ENCODE assay signal across 8 cellular contexts in the genomic region with DNA sequence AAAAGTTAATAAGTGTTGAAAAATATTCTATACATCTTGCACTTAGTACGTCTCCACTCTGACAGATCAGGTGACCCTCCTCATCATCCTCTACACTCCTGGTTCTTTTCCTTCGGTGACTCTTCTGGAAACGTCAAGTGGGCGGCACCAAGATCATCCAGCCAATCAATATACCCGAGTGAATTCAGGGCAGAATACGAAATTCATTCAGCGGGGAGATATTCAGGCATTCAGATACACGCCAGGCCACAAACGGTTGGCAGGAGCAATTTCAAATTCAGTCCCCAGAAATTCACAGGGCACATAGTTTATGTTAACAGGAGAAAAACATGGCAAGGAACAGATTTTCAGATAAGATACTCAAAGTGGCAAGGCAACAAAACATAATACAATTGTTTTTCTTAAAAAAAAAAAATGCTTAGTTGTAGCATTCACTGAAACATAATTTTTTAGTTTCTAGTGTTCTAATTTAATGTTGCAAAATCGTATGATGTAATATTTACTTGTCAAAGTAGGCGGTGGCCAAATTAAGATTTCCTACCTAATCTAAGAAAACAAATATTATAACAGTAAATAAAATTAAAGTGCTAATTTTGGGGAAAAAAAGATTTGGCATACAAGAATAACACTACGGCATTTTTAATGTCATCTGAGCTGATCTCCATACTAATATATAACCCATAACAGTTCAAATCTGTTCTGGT. TPM values are rescaled to one million over a fixed set of nuclear protein-coding genes. Genes with fewer than 3 reads are reported as not detected.
A peak's percentile ranks its signal among the peaks of the same experiment; 100 is the strongest.
DNase-seq lines count a peak whose midpoint lies in the region; ATAC-seq and TF ChIP-seq lines count a peak whose summit lies in the region.

No MANE protein-coding gene starts in this region.

- peaks cover 61% of the 10 kb centered on the region for H3K36me3 Mint-ChIP-seq in GM23338 (ENCODE audit: low read depth)
- H3K36me3 Mint-ChIP-seq in activated naive CD4-positive, alpha-beta T cell treated with anti-CD3 and anti-CD28 coated beads, Interleukin-2, amount 50 U/mL, for 24 hours: peaks cover 40% of the 10 kb centered on the region

- intact Hi-C loops in right cardiac atrium (cut with DNase I): loop anchor here in 1 of 4 donors (5.0 kb wide), 1 partner anchor 48 kb away; a partner anchor contains a TSS

- H3K4me2 ChIP-seq in GM23338 (no peak overlapping the region), skeletal muscle satellite cell (ENCODE audit: low read length) (peak overlapping the region; percentile 84)

- H3K4me3 Mint-ChIP-seq in GM23338: no peak overlapping the region
- H3K4me3 Mint-ChIP-seq in activated naive CD4-positive, alpha-beta T cell treated with anti-CD3 and anti-CD28 coated beads, Interleukin-2, amount 50 U/mL, for 24 hours: peak overlapping the region; percentile 99

- H3K9me3 Mint-ChIP-seq in GM23338: no peaks in the 10 kb centered on the region
- no peaks in the 10 kb centered on the region for H3K9me3 Mint-ChIP-seq in activated naive CD4-positive, alpha-beta T cell treated with anti-CD3 and anti-CD28 coated beads, Interleukin-2, amount 50 U/mL, for 24 hours

- 17% methylated on average over 12 of the region's 12 CpGs for WGBS in right cardiac atrium

- H3K4me1 ChIP-seq in GM23338 (ENCODE audit: insufficient read depth): peaks cover 18% of the 10 kb centered on the region
- H3K4me1 ChIP-seq in right cardiac atrium (ENCODE audit: control insufficient read depth, insufficient read depth, low read length): peaks cover 3% of the 10 kb centered on the region
- H3K4me1 ChIP-seq in skeletal muscle satellite cell (ENCODE audit: control insufficient read depth, insufficient read depth, low read length): peaks cover 27% of the 10 kb centered on the region

- no peak overlapping the region for H3K4me3 ChIP-seq in GM23338
- peak overlapping the region; percentile 31 for H3K4me3 ChIP-seq in right cardiac atrium (ENCODE audit: low read length)
- peak overlapping the region; percentile 84 for H3K4me3 ChIP-seq in skeletal muscle satellite cell (ENCODE audit: low read length)

- peak overlapping the region; percentile 54 for H3K27ac Mint-ChIP-seq in GM23338
- H3K27ac Mint-ChIP-seq in activated naive CD4-positive, alpha-beta T cell treated with anti-CD3 and anti-CD28 coated beads, Interleukin-2, amount 50 U/mL, for 24 hours: peak overlapping the region; percentile 94

- peaks cover 7% of the 10 kb centered on the region; the same call in 1 of the 2 replicates for H3F3A ChIP-seq in GM23338 (replicated peaks; ENCODE audit: low read depth)

- no peak overlapping the region for H3K27ac ChIP-seq in GM23338 (ENCODE audit: low read depth)
- H3K27ac ChIP-seq in right cardiac atrium (ENCODE audit: low read length): no peak overlapping the region

- H3K36me3 ChIP-seq in GM23338 (ENCODE audit: insufficient read depth): peaks cover 53% of the 10 kb centered on the region
- H3K36me3 ChIP-seq in skeletal muscle satellite cell (ENCODE audit: insufficient read depth, low read length): peaks cover 62% of the 10 kb centered on the region

- peaks cover 67% of the 10 kb centered on the region for H3K79me2 ChIP-seq in GM23338 (replicated peaks; ENCODE audit: insufficient read depth)

- no peaks in the 10 kb centered on the region for H3K9me2 ChIP-seq in GM23338 (ENCODE audit: insufficient read depth)

- ATAC-seq in GM23338 (no peak), right cardiac atrium (no peak), HG02588 (IDR thresholded peaks at IDR 0.05; ENCODE audit: unreplicated experiment) (no peak), HG03135 (IDR thresholded peaks at IDR 0.05; ENCODE audit: unreplicated experiment) (no peak)

- H3K9ac ChIP-seq in skeletal muscle satellite cell (ENCODE audit: low read depth, low read length): peak overlapping the region; percentile 99

- DNase-seq in GM23338 (ENCODE audit: low spot score): peak; percentile 8
- DNase-seq in right cardiac atrium: no peak
- DNase-seq in RKO (ENCODE audit: low spot score): no peak
- no peak for DNase-seq in AML-193 (lab: John Stamatoyannopoulos, UW)

- H3K27me3 ChIP-seq in GM23338 (ENCODE audit: insufficient read depth) (no peaks in the 10 kb centered on the region), right cardiac atrium (ENCODE audit: control insufficient read depth, insufficient read depth) (no peaks in the 10 kb centered on the region), skeletal muscle satellite cell (ENCODE audit: control insufficient read depth, insufficient read depth, low read length) (no peaks in the 10 kb centered on the region)

- peaks cover 17% of the 10 kb centered on the region for H3K4me1 Mint-ChIP-seq in GM23338
- peaks cover 62% of the 10 kb centered on the region for H3K4me1 Mint-ChIP-seq in activated naive CD4-positive, alpha-beta T cell treated with anti-CD3 and anti-CD28 coated beads, Interleukin-2, amount 50 U/mL, for 24 hours

- H2AFZ ChIP-seq in GM23338: no peak overlapping the region

- H3K27me3 Mint-ChIP-seq in GM23338 (ENCODE audit: insufficient read depth, low read depth, poor library complexity): peaks cover 7% of the 10 kb centered on the region
- H3K27me3 Mint-ChIP-seq in activated naive CD4-positive, alpha-beta T cell treated with anti-CD3 and anti-CD28 coated beads, Interleukin-2, amount 50 U/mL, for 24 hours: no peaks in the 10 kb centered on the region

- H3K9me3 ChIP-seq in right cardiac atrium (ENCODE audit: control insufficient read depth, low read length) (no peaks in the 10 kb centered on the region), skeletal muscle satellite cell (replicated peaks; ENCODE audit: low read length) (no peaks in the 10 kb centered on the region)

- peaks cover 18% of the 10 kb centered on the region for H4K20me1 ChIP-seq in GM23338 (replicated peaks; ENCODE audit: insufficient read depth)

- no peak for TF ChIP-seq CTCF in GM23338 (conservative IDR thresholded peaks at IDR 0.05; ENCODE audit: low read depth in 2 of 2)

RNA-seq across cellular contexts. Expression of a gene that starts 4.2 kb away (rescaled TPM):
- 26.7 and 43.3 TPM in 2 replicates for total RNA-seq in GM23338 (2014; rRNA removed; shearing (Covaris generic))
- polyA plus RNA-seq in GM23338 (2016; fragmentation: Nextera tagmentation; extraction: Ambion mirVana) (36.0 and 44.7 TPM in 2 replicates), right cardiac atrium (122 TPM)
- total RNA-seq in right cardiac atrium: 10 to 100 TPM; 48.0 to 70.1 (median 64.1) TPM
- total RNA-seq in skeletal muscle satellite cell (2012; rRNA removed): 31.7 and 32.8 TPM in 2 replicates

RNA-seq across cellular contexts. Expression of a gene that starts 28.6 kb away (rescaled TPM):
- total RNA-seq in GM23338 (2014; rRNA removed; shearing (Covaris generic)): 42.9 and 123 TPM in 2 replicates
- 42.1 and 54.0 TPM in 2 replicates for polyA plus RNA-seq in GM23338 (2016; fragmentation: Nextera tagmentation; extraction: Ambion mirVana)
- total RNA-seq in right cardiac atrium: 10 to 100 TPM; 23.4 to 31.5 (median 26.2) TPM
- polyA plus RNA-seq in right cardiac atrium: 19.6 TPM
- total RNA-seq in skeletal muscle satellite cell (2012; rRNA removed): 34.3 and 42.1 TPM in 2 replicates

RNA-seq across cellular contexts. Expression of a gene that starts 28.9 kb away (rescaled TPM):
- 53.0 and 63.9 TPM in 2 replicates for total RNA-seq in GM23338 (2014; rRNA removed; shearing (Covaris generic))
- polyA plus RNA-seq in GM23338 (2016; fragmentation: Nextera tagmentation; extraction: Ambion mirVana) (62.8 and 70.8 TPM in 2 replicates), right cardiac atrium (22.5 TPM)
- 10 to 100 TPM; 16.6 to 23.1 (median 19.8) TPM for total RNA-seq in right cardiac atrium
- total RNA-seq in skeletal muscle satellite cell (2012; rRNA removed): 22.8 and 31.5 TPM in 2 replicates

RNA-seq across cellular contexts. Expression of a gene that starts 48.5 kb away (rescaled TPM):
- total RNA-seq in GM23338 (2014; rRNA removed; shearing (Covaris generic)): 265 and 323 TPM in 2 replicates
- polyA plus RNA-seq in GM23338 (2016; fragmentation: Nextera tagmentation; extraction: Ambion mirVana) (105 and 118 TPM in 2 replicates), right cardiac atrium (32.2 TPM)
- total RNA-seq in right cardiac atrium: 100 to 1,000 TPM in 2 of 4 donors, 10 to 100 TPM in 2; 83.7 to 173 (median 100.0) TPM
- total RNA-seq in skeletal muscle satellite cell (2012; rRNA removed): 750 and 752 TPM in 2 replicates
